14 cellular contexts compared by ENCODE assay signal in the genomic region with DNA sequence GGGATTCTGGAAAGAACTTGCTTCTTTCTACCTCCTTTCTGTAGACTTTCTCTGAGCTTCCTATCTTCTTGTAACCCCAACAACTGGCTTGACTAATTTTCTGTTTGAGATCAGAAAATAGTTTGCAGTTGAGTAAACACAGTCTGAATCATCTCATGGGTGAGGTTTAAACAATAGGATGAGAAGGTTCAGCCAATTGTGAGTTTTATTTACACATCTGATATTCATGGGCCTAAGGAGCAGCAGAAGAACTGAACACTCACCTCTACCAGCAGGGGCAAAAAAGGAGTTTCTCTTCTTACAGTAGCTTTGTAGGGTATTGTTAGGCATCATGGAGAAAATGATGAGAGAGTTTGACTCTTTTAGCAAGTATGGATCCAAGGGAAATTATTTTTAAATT.
DNase-seq lines count a peak whose midpoint lies in the region; ATAC-seq and TF ChIP-seq lines count a peak whose summit lies in the region.
"Had no signal": no experiment of that assay in that cellular context is flagged by ENCODE, and none has a peak within 500 bp of the region (broad histone marks: within the 10 kb centered on the region; RNA-seq: fewer than 3 reads in every experiment).

No MANE protein-coding gene starts in this region.

- TF ChIP-seq CTCF in brain microvascular endothelial cell (IDR thresholded peaks at IDR 0.05; ENCODE audit: low read depth, low read length, missing control alignments): peak; percentile 59

- H3K4me3 ChIP-seq in brain microvascular endothelial cell (ENCODE audit: low read depth, low read length): no peak overlapping the region

- H3K27me3 ChIP-seq in brain microvascular endothelial cell (replicated peaks): no peaks in the 10 kb centered on the region

- no peaks in the 10 kb centered on the region for H3K36me3 ChIP-seq in brain microvascular endothelial cell (replicated peaks)

- peak overlapping the region; percentile 44 for H3K27ac ChIP-seq in brain microvascular endothelial cell
- H3K27ac ChIP-seq: C4-2B had no signal

- DNase-seq in AG08396 (ENCODE audit: low spot score) (peak; percentile 26), HS-27A (ENCODE audit: low read depth) (peak; percentile 45), brain microvascular endothelial cell (peak; percentile 65), kidney tubule cell (ENCODE audit: low spot score) (peak; percentile 89), DMS 273 (lab: John Stamatoyannopoulos, UW; ENCODE audit: unreplicated experiment) (no peak), NCI-H2107 (lab: John Stamatoyannopoulos, UW) (no peak)
- DNase-seq in stimulated activated CD8-positive, alpha-beta memory T cell treated with anti-CD3 and anti-CD28 coated beads, Interleukin-4, amount 100 ng/mL, for 48 hours: no peak
- DNase-seq: activated CD8-positive, alpha-beta memory T cell treated with anti-CD3 and anti-CD28 coated beads, Interleukin-2, amount 50 U/mL, for 48 hours; central memory CD4-positive, alpha-beta T cell; KBM-7; naive thymus-derived CD4-positive, alpha-beta T cell; stimulated activated naive CD8-positive, alpha-beta T cell treated with anti-CD3 and anti-CD28 coated beads, Interleukin-15, amount 100 ng/mL, for 72 hours had no signal

- in situ Hi-C loops in brain microvascular endothelial cell (cut with HindIII; ENCODE audit: low pct_ligation_motif_present, low sequenced_read_pairs): no loop called here

- ATAC-seq in HG03460 (IDR thresholded peaks at IDR 0.05; ENCODE audit: unreplicated experiment): no peak
- ATAC-seq: naive thymus-derived CD4-positive, alpha-beta T cell; stimulated activated naive CD8-positive, alpha-beta T cell treated with anti-CD3 and anti-CD28 coated beads, Interleukin-15, amount 100 ng/mL, for 72 hours had no signal

Comparison
In these comparisons a context has a peak if more than half of its experiments do, and no peak if none do; other contexts are left out.
1. DNase-seq: peak in AG08396 (single experiment), HS-27A (single experiment), brain microvascular endothelial cell (single experiment) and kidney tubule cell (single experiment); none in stimulated activated CD8-positive, alpha-beta memory T cell treated with anti-CD3 and anti-CD28 coated beads, Interleukin-4, amount 100 ng/mL, for 48 hours (single experiment), DMS 273 (single experiment) and NCI-H2107 (single experiment).